8 cellular contexts compared by ENCODE assay signal in the genomic region with DNA sequence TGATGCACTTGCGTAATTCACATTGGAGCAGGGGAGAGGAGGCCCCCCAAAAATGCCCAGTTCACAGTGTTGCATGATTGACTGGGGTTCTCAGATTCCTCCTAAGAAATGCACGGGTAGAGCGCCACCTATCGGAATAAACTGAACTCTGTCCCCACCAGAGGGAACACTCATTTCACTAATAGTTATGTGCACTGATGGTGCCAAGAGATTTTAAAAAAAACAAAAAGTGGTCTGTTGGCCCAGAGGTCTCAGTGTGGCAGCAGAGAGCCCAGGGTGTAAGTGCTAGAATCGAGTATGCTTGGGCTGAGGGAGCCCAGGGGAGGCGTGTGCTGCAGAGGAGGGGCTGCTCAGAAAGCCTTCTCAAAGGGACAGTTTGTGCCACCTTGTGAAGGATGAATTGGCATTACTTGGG. TPM values are rescaled to one million over a fixed set of nuclear protein-coding genes. Genes with fewer than 3 reads are reported as not detected.
A peak's percentile ranks its signal among the peaks of the same experiment; 100 is the strongest.
DNase-seq lines count a peak whose midpoint lies in the region; ATAC-seq, FAIRE-seq and TF ChIP-seq lines count a peak whose summit lies in the region.

No MANE protein-coding gene starts in this region.

- in situ Hi-C loops in GM12878 (cut with MboI): no loop called here

- H4K20me1 ChIP-seq in GM12878 (ENCODE audit: control insufficient read depth, insufficient read depth): no peaks in the 10 kb centered on the region

- no peak overlapping the region for H2AFZ ChIP-seq in GM12878 (ENCODE audit: control insufficient read depth, low read depth, low read length)

- H3K27me3 ChIP-seq in GM12878 (replicated peaks in 1 of 2; ENCODE audit: control insufficient read depth in 2 of 2, insufficient read depth in 2 of 2, low read length in 1 of 2): no peaks in the 10 kb centered on the region

- RAD21 ChIA-PET in GM12878 (lab: Charles Lee; ENCODE audit: unreplicated experiment): no interaction called here

- H3K9ac ChIP-seq in GM12878 (ENCODE audit: control insufficient read depth, insufficient read depth, low read length): no peak overlapping the region

- 2% methylated on average over 6 of the region's 6 CpGs for WGBS in GM12878 (ENCODE audit: insufficient coverage, insufficient replicate concordance, low lambda C conversion rate, missing lambda C conversion rate)

- ATAC-seq in GM12878 (peak; percentile 92), HG02884 (IDR thresholded peaks at IDR 0.05; ENCODE audit: unreplicated experiment) (no peak)

- no peak for TF ChIP-seq POLR2A in GM12878 (IDR thresholded peaks at IDR 0.05; ENCODE audit: low read depth, low read length)

- no peak for TF ChIP-seq EP300 in GM12878 (IDR thresholded peaks at IDR 0.05; ENCODE audit: borderline replicate concordance in 1 of 2, control insufficient read depth in 1 of 2, low read depth in 2 of 2, low read length in 2 of 2)

- peak; percentile 70 for TF ChIP-seq RAD21 in GM12878 (IDR thresholded peaks at IDR 0.05; ENCODE audit: insufficient read depth, low read depth, low read length)

- no peak for DNase-seq in GM12864 (ENCODE audit: low read depth)
- DNase-seq in M059J (ENCODE audit: low read depth): peak; percentile 54
- peak in 4 of 5 experiments; percentile 24 to 76 (median 39) for DNase-seq in T-helper 2 cell
- peak; percentile 11 for DNase-seq in GM12878 (ENCODE audit: low read depth, low spot score)
- DNase-seq in iPS-NIHi7 (ENCODE audit: extremely low spot score): peak; percentile 63
- peak; percentile 21 to 45 for DNase-seq in stimulated activated CD4-positive, alpha-beta T cell treated with anti-CD3 and anti-CD28 coated beads, Interleukin-1b, Interleukin-23, amount 100 ng/mL, for 4 hours (ENCODE audit: low read depth in 2 of 2)
- DNase-seq in 8988T: no peak

- intact Hi-C loops in GM12878 (cut with micrococcal nuclease; ENCODE audit: unreplicated experiment): loop anchor here (1.0 kb wide), 2 partner anchors 65 to 118 kb away; no protein-coding TSS in a partner anchor

- H3K4me1 ChIP-seq in GM12878 (ENCODE audit: control insufficient read depth, insufficient read depth, low read length): no peaks in the 10 kb centered on the region

- SMC1A ChIA-PET in GM12878 (lab: Charles Lee; ENCODE audit: uncharacterized antibody, unreplicated experiment): interaction anchor here (0.8 kb wide), 1 partner anchor 435 kb away, joined by 3 read pairs; no protein-coding TSS in a partner anchor

- H3K36me3 ChIP-seq in GM12878 (ENCODE audit: control insufficient read depth in 2 of 2, insufficient read depth in 2 of 2, low read length in 1 of 2): no peaks in the 10 kb centered on the region

- no peaks in the 10 kb centered on the region for H3K9me3 ChIP-seq in GM12878 (replicated peaks; ENCODE audit: control insufficient read depth, insufficient read depth, low read length)

- no TSS peak for BruUV-seq in GM12878 (replicated peaks; lab: Mats Ljungman, UMichigan)

- peak; percentile 82 for TF ChIP-seq CTCF in GM12864 (IDR thresholded peaks at IDR 0.05; ENCODE audit: low read depth, low read length, missing control alignments)
- peak; percentile 73 to 81 (median 77) for TF ChIP-seq CTCF in GM12878 (IDR thresholded peaks at IDR 0.05 in 2 of 3, conservative IDR thresholded peaks at IDR 0.05 in 1 of 3; ENCODE audit: control insufficient read depth in 2 of 3, extremely low read depth in 1 of 3, insufficient read depth in 1 of 3, low read depth in 3 of 3, low read length in 3 of 3)

- H3K27ac ChIP-seq in GM12878 (ENCODE audit: control insufficient read depth, insufficient read depth): no peak overlapping the region

- POLR2A ChIA-PET in GM12878 (lab: Charles Lee): no interaction called here

- H3K4me3 ChIP-seq in GM12864 (ENCODE audit: low read depth, low read length) (no peak overlapping the region), GM12878 (no peak overlapping the region)

- H3K4me2 ChIP-seq in GM12878 (ENCODE audit: control insufficient read depth, insufficient read depth): no peak overlapping the region

- FAIRE-seq in GM12878 (lab: Jason Lieb, UNC): peak; percentile 86

- CTCF ChIA-PET in GM12878 (lab: Yijun Ruan, JAX): interaction anchor here (0.8 to 2.8 kb wide), 7 partner anchors 10 to 118 kb away, joined by 3 to 11 read pairs (median 5); no protein-coding TSS in a partner anchor

- H3K79me2 ChIP-seq in GM12878 (ENCODE audit: control insufficient read depth, insufficient read depth, low read length): no peaks in the 10 kb centered on the region

TF ChIP-seq in GM12878, 131 proteins besides CTCF, POLR2A, EP300 and RAD21 (continues in another document):
- peak; percentile 54 for TF ChIP-seq ZNF384 (IDR thresholded peaks at IDR 0.05; ENCODE audit: borderline replicate concordance, low read depth, low read length)
- TF ChIP-seq, protein P1, sequence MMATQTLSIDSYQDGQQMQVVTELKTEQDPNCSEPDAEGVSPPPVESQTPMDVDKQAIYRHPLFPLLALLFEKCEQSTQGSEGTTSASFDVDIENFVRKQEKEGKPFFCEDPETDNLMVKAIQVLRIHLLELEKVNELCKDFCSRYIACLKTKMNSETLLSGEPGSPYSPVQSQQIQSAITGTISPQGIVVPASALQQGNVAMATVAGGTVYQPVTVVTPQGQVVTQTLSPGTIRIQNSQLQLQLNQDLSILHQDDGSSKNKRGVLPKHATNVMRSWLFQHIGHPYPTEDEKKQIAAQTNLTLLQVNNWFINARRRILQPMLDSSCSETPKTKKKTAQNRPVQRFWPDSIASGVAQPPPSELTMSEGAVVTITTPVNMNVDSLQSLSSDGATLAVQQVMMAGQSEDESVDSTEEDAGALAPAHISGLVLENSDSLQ (IDR thresholded peaks at IDR 0.05): peak; percentile 85

RNA-seq across cellular contexts. Expression of a gene that starts 6.9 kb away (rescaled TPM):
- total RNA-seq in M059J (2014; rRNA removed; shearing (Covaris generic)): 151 and 194 TPM in 2 replicates
- total RNA-seq in GM12878 (2013; cell fraction: nucleolus; rRNA removed): 1.3 and 1.4 TPM in 2 replicates
- 2.3 and 2.8 TPM in 2 replicates for total RNA-seq in GM12878 (2014; rRNA removed)
- total RNA-seq in GM12878 (2014; rRNA removed; fragmentation: Illumina TruSeq; extraction: Trizol): 1.2 TPM in 2 replicates
- 2.4 and 2.5 TPM in 2 replicates for total RNA-seq in GM12878 (2021)
- 1.6 TPM for polyA plus RNA-seq in GM12878 (2011; ENCODE audit: low read depth)
- polyA plus RNA-seq in GM12878 (2011; rRNA removed): 1.4 and 1.9 TPM in 2 replicates
- polyA plus RNA-seq in GM12878 (2011; cell fraction: cytosol; rRNA removed): 2.2 and 2.8 TPM in 2 replicates
- 1.7 and 1.8 TPM in 2 replicates for polyA plus RNA-seq in GM12878 (2011; cell fraction: nucleus; rRNA removed)
- 1.1 and 2.1 TPM in 2 replicates for polyA plus RNA-seq in GM12878 (2012)
- polyA plus RNA-seq in GM12878 (2014; fragmentation: Illumina TruSeq; extraction: Trizol): 1.4 TPM in 2 replicates
- under 1 TPM in 1 of 2 experiments, not detected in 1; 0.42 TPM for polyA plus RNA-seq in GM12878 (2014; fragmentation: Nextera tagmentation; extraction: Ambion mirVana)
- polyA plus RNA-seq in GM12878 (2014; rRNA removed): 1.9 and 2.2 TPM in 2 replicates
- polyA plus RNA-seq in GM12878 (2016; fragmentation: Nextera tagmentation; extraction: Ambion mirVana): 1 to 10 TPM; 1.6 to 4.4 TPM
- polyA minus RNA-seq in GM12878 (2011; rRNA and poly(A)+ RNA removed): 1.5 and 1.9 TPM in 2 replicates
- 0.62 and 1.1 TPM in 2 replicates for polyA minus RNA-seq in GM12878 (2011; cell fraction: cytosol; rRNA and poly(A)+ RNA removed)
- 0.36 and 0.96 TPM in 2 replicates for polyA minus RNA-seq in GM12878 (2011; cell fraction: nucleus; rRNA and poly(A)+ RNA removed)

RNA-seq across cellular contexts. Expression of a gene that starts 21.0 kb away (rescaled TPM):
- total RNA-seq in M059J (2014; rRNA removed; shearing (Covaris generic)): 582 and 590 TPM in 2 replicates
- total RNA-seq in GM12878 (2013; cell fraction: nucleolus; rRNA removed): 119 and 129 TPM in 2 replicates
- 245 and 248 TPM in 2 replicates for total RNA-seq in GM12878 (2014; rRNA removed)
- 148 and 159 TPM in 2 replicates for total RNA-seq in GM12878 (2014; rRNA removed; fragmentation: Illumina TruSeq; extraction: Trizol)
- 175 and 194 TPM in 2 replicates for total RNA-seq in GM12878 (2021)
- 134 TPM for polyA plus RNA-seq in GM12878 (2011; ENCODE audit: low read depth)
- polyA plus RNA-seq in GM12878 (2011; rRNA removed): 146 and 220 TPM in 2 replicates
- 251 and 279 TPM in 2 replicates for polyA plus RNA-seq in GM12878 (2011; cell fraction: cytosol; rRNA removed)
- 64.5 and 72.8 TPM in 2 replicates for polyA plus RNA-seq in GM12878 (2011; cell fraction: nucleus; rRNA removed)
- polyA plus RNA-seq in GM12878 (2012): 161 and 169 TPM in 2 replicates
- 148 and 196 TPM in 2 replicates for polyA plus RNA-seq in GM12878 (2014; fragmentation: Illumina TruSeq; extraction: Trizol)
- 100 to 1,000 TPM; 100 to 159 TPM for polyA plus RNA-seq in GM12878 (2014; fragmentation: Nextera tagmentation; extraction: Ambion mirVana)
- 206 and 220 TPM in 2 replicates for polyA plus RNA-seq in GM12878 (2014; rRNA removed)
- polyA plus RNA-seq in GM12878 (2016; fragmentation: Nextera tagmentation; extraction: Ambion mirVana): 100 to 1,000 TPM; 272 to 274 TPM
- 187 and 259 TPM in 2 replicates for polyA minus RNA-seq in GM12878 (2011; rRNA and poly(A)+ RNA removed)
- 60.7 and 64.7 TPM in 2 replicates for polyA minus RNA-seq in GM12878 (2011; cell fraction: cytosol; rRNA and poly(A)+ RNA removed)
- polyA minus RNA-seq in GM12878 (2011; cell fraction: nucleus; rRNA and poly(A)+ RNA removed): 35.1 and 53.9 TPM in 2 replicates

RNA-seq across cellular contexts. Expression of a gene that starts 51.3 kb away (rescaled TPM):
- 1.1 and 2.1 TPM in 2 replicates for total RNA-seq in M059J (2014; rRNA removed; shearing (Covaris generic))
- not detected in 2 replicates for total RNA-seq in GM12878 (2013; cell fraction: nucleolus; rRNA removed)
- not detected in 2 replicates for total RNA-seq in GM12878 (2014; rRNA removed)
- not detected in 2 replicates for total RNA-seq in GM12878 (2014; rRNA removed; fragmentation: Illumina TruSeq; extraction: Trizol)
- 0.21 TPM in 1 of 2 replicates, not detected in the other for total RNA-seq in GM12878 (2021)
- polyA plus RNA-seq in GM12878 (2011; ENCODE audit: low read depth): not detected
- polyA plus RNA-seq in GM12878 (2011; rRNA removed): not detected in 2 replicates
- polyA plus RNA-seq in GM12878 (2011; cell fraction: cytosol; rRNA removed): not detected in 2 replicates
- polyA plus RNA-seq in GM12878 (2011; cell fraction: nucleus; rRNA removed): not detected in 2 replicates
- polyA plus RNA-seq in GM12878 (2012): not detected in 2 replicates
- not detected in 2 replicates for polyA plus RNA-seq in GM12878 (2014; fragmentation: Illumina TruSeq; extraction: Trizol)
- polyA plus RNA-seq in GM12878 (2014; fragmentation: Nextera tagmentation; extraction: Ambion mirVana): not detected
- not detected in 2 replicates for polyA plus RNA-seq in GM12878 (2014; rRNA removed)
- not detected for polyA plus RNA-seq in GM12878 (2016; fragmentation: Nextera tagmentation; extraction: Ambion mirVana)
- polyA minus RNA-seq in GM12878 (2011; rRNA and poly(A)+ RNA removed): not detected in 2 replicates
- polyA minus RNA-seq in GM12878 (2011; cell fraction: cytosol; rRNA and poly(A)+ RNA removed): 1.6 TPM in 1 of 2 replicates, not detected in the other
- 0.36 TPM in 1 of 2 replicates, not detected in the other for polyA minus RNA-seq in GM12878 (2011; cell fraction: nucleus; rRNA and poly(A)+ RNA removed)

Comparison
In these comparisons a context has a peak if more than half of its experiments do, and no peak if none do; other contexts are left out.
1. DNase-seq: peak in M059J (single experiment), T-helper 2 cell (4 of 5), GM12878 (single experiment), iPS-NIHi7 (single experiment) and stimulated activated CD4-positive, alpha-beta T cell treated with anti-CD3 and anti-CD28 coated beads, Interleukin-1b, Interleukin-23, amount 100 ng/mL, for 4 hours (2 of 2); none in GM12864 (single experiment) and 8988T (single experiment).
2. RNA of a gene that starts 6.9 kb away (total RNA-seq): 151 to 194 TPM in M059J; 1.2 to 2.8 TPM in GM12878; every median in the first group is over 10 times any median in the second.